ENCODE assay signal across 23 cellular contexts in genomic region chr16:3662601-3663000, GRCh38. TPM values are rescaled to one million over a fixed set of nuclear protein-coding genes. Genes with fewer than 3 reads are reported as not detected.
A peak's percentile ranks its signal among the peaks of the same experiment; 100 is the strongest.
DNase-seq lines count a peak whose midpoint lies in the region; ATAC-seq and TF ChIP-seq lines count a peak whose summit lies in the region.
"Had no signal": no experiment of that assay in that cellular context is flagged by ENCODE, and none has a peak within 500 bp of the region (broad histone marks: within the 10 kb centered on the region; RNA-seq: fewer than 3 reads in every experiment).

No MANE protein-coding gene starts in this region.

- H3K27ac Mint-ChIP-seq in nephron progenitor cell, result peak overlapping the region; percentile 45
- H3K27ac Mint-ChIP-seq: B cell; CD8-positive, alpha-beta T cell had no signal

- no peak for TF ChIP-seq POLR2A in breast epithelium (IDR thresholded peaks at IDR 0.05)

- H3K4me1 Mint-ChIP-seq in nephron progenitor cell, result no peaks in the 10 kb centered on the region

- no peak overlapping the region for H3K4me3 Mint-ChIP-seq in nephron progenitor cell
- H3K4me3 Mint-ChIP-seq: B cell; CD8-positive, alpha-beta T cell had no signal

- H3K9me3 Mint-ChIP-seq in nephron progenitor cell, result no peaks in the 10 kb centered on the region
- H3K9me3 Mint-ChIP-seq: CD8-positive, alpha-beta T cell had no signal

- H3K27ac ChIP-seq in left ventricle myocardium inferior (replicated peaks) (no peak overlapping the region), RWPE2 (ENCODE audit: poor library complexity, severe bottlenecking) (no peak overlapping the region), breast epithelium (no peak overlapping the region)
- H3K27ac ChIP-seq: C4-2B, PC-9 had no signal

- H3K27me3 ChIP-seq in left ventricle myocardium inferior (ENCODE audit: low read depth) (no peaks in the 10 kb centered on the region), RWPE2 (ENCODE audit: insufficient read depth, poor library complexity, severe bottlenecking) (no peaks in the 10 kb centered on the region), breast epithelium (no peaks in the 10 kb centered on the region)
- H3K27me3 ChIP-seq: MG63 had no signal

- no peaks in the 10 kb centered on the region for H3K27me3 Mint-ChIP-seq in nephron progenitor cell (ENCODE audit: low read depth, poor library complexity)
- H3K27me3 Mint-ChIP-seq: B cell had no signal

- H3K36me3 ChIP-seq in left ventricle myocardium inferior, result peaks cover 82% of the 10 kb centered on the region
- peaks cover 86% of the 10 kb centered on the region for H3K36me3 ChIP-seq in RWPE2 (ENCODE audit: low read depth)
- peaks cover 3% of the 10 kb centered on the region for H3K36me3 ChIP-seq in breast epithelium

- no peak overlapping the region for H3K4me3 ChIP-seq in left ventricle myocardium inferior
- H3K4me3 ChIP-seq in RWPE2 (ENCODE audit: severe bottlenecking), result no peak overlapping the region
- no peak overlapping the region for H3K4me3 ChIP-seq in breast epithelium
- H3K4me3 ChIP-seq: MG63, PC-9 had no signal

- H3K36me3 Mint-ChIP-seq in nephron progenitor cell (ENCODE audit: low read depth), result peaks cover 57% of the 10 kb centered on the region

- H3K9me3 ChIP-seq in left ventricle myocardium inferior (replicated peaks) (no peaks in the 10 kb centered on the region), RWPE2 (ENCODE audit: severe bottlenecking) (no peaks in the 10 kb centered on the region), breast epithelium (no peaks in the 10 kb centered on the region)
- H3K9me3 ChIP-seq: MG63 had no signal

- intact Hi-C loops in left ventricle myocardium superior (cut with micrococcal nuclease), result no loop called here
- intact Hi-C loops in left ventricle myocardium inferior (cut with micrococcal nuclease), result no loop called here
- intact Hi-C loops in breast epithelium (cut with DNase I; ENCODE audit: low total_unique reads), result no loop called here

- TF ChIP-seq CTCF in left ventricle myocardium inferior (IDR thresholded peaks at IDR 0.05; ENCODE audit: borderline replicate concordance) (no peak), RWPE2 (IDR thresholded peaks at IDR 0.05; ENCODE audit: poor library complexity, severe bottlenecking) (no peak), nephron progenitor cell (IDR thresholded peaks at IDR 0.05) (no peak), breast epithelium (IDR thresholded peaks at IDR 0.05) (no peak)

- peak; percentile 25 for DNase-seq in left ventricle myocardium superior
- DNase-seq in left ventricle myocardium inferior, result no peak
- peak; percentile 51 for DNase-seq in RWPE2 (ENCODE audit: low spot score)
- no peak for DNase-seq in nephron progenitor cell
- no peak for DNase-seq in breast epithelium (ENCODE audit: low spot score in 2 of 2)
- DNase-seq in hypothalamus (lab: John Stamatoyannopoulos, UW), result no peak
- DNase-seq: CD8-positive, alpha-beta T cell; DMS79 treated with DMSO at 0.1 percent for 48 hours; GF-D8; KBM-7; MG63; NCI-H1105 treated with DMSO at 0.1 percent for 48 hours; NCI-H146; NCI-H2029; NCI-H446 treated with DMSO at 0.1 percent for 48 hours; NCI-H526; NCI-H82; NK-92 treated with Interleukin-12 subunit alpha and Interleukin-12 subunit beta, amount 100 ng/mL, for 24 hours; PC-9; SHP77 had no signal

- peaks cover 5% of the 10 kb centered on the region for H3K4me1 ChIP-seq in left ventricle myocardium inferior
- no peaks in the 10 kb centered on the region for H3K4me1 ChIP-seq in RWPE2 (ENCODE audit: insufficient read depth, poor library complexity, severe bottlenecking)
- H3K4me1 ChIP-seq in breast epithelium, result no peaks in the 10 kb centered on the region

- no peak for ATAC-seq in left ventricle myocardium superior
- no peak for ATAC-seq in RWPE2 (ENCODE audit: low read depth)
- ATAC-seq in GM19395 (IDR thresholded peaks at IDR 0.05; ENCODE audit: unreplicated experiment), result no peak
- ATAC-seq: CD8-positive, alpha-beta T cell had no signal

RNA-seq across cellular contexts. Expression of gene DNASE1, which starts 8.1 kb away (rescaled TPM):
- 9.2 TPM for total RNA-seq in left ventricle myocardium superior
- 7.7 TPM for total RNA-seq in left ventricle myocardium inferior
- total RNA-seq in breast epithelium, result 10 to 100 TPM; 15.8 to 30.0 (median 23.6) TPM

RNA-seq across cellular contexts. Expression of gene SLX4, which starts 51.2 kb away (rescaled TPM):
- total RNA-seq in left ventricle myocardium superior (3.2 TPM), left ventricle myocardium inferior (2.5 TPM), breast epithelium (1 to 10 TPM; 3.0 to 4.3 (median 3.7) TPM)

RNA-seq across cellular contexts. Expression of gene TRAP1, which starts 54.7 kb away (rescaled TPM):
- total RNA-seq in left ventricle myocardium superior (152 TPM), left ventricle myocardium inferior (128 TPM), breast epithelium (10 to 100 TPM; 44.8 to 69.5 (median 51.4) TPM)

Comparison
In these comparisons a context has a peak if more than half of its experiments do, and no peak if none do; other contexts are left out.
1. DNase-seq: peak in left ventricle myocardium superior (single experiment) and RWPE2 (single experiment); none in left ventricle myocardium inferior (single experiment), nephron progenitor cell (single experiment), breast epithelium (0 of 2) and hypothalamus (0 of 51).